25 cellular contexts compared by ENCODE assay signal in the genomic region with DNA sequence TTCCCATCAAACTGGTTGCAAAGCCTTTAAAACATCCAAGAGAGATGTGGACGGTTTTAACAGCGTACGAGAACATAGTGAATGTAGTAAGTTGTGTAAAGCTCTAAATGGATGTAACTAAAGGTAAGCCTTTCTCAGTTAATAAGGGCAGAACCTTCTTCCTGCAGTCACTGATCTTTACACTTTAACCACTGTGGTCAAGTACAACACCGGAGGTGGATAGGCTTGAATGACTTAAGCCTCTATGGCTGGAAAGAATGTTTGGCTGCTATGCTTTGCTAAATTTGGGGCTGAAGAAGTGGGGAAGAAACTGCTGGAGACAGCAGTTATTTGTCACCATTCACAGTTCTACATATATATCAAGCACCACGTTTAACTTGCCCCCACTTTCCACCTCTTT.
DNase-seq lines count a peak whose midpoint lies in the region; ATAC-seq, FAIRE-seq and TF ChIP-seq lines count a peak whose summit lies in the region.
"Had no signal": no experiment of that assay in that cellular context is flagged by ENCODE, and none has a peak within 500 bp of the region (broad histone marks: within the 10 kb centered on the region; RNA-seq: fewer than 3 reads in every experiment).

No MANE protein-coding gene starts in this region.

- H3K36me3 ChIP-seq in astrocyte (ENCODE audit: insufficient read depth, low read length): no peaks in the 10 kb centered on the region
- H3K36me3 ChIP-seq: BE2C; BLaER1 treated with 17β-estradiol and CSF1 and Interleukin-3, amounts not matched to agents 10 nM and 100 nM had no signal

- H3K4me1 ChIP-seq in astrocyte (ENCODE audit: insufficient read depth, low read length): no peaks in the 10 kb centered on the region
- H3K4me1 ChIP-seq: A549; BE2C; BLaER1 treated with 17β-estradiol and CSF1 and Interleukin-3, amounts not matched to agents 10 nM and 100 nM had no signal

- H3K9me3 Mint-ChIP-seq in astrocyte (ENCODE audit: unreplicated experiment): no peaks in the 10 kb centered on the region
- H3K9me3 Mint-ChIP-seq: CD14-positive monocyte; CD4-positive, alpha-beta T cell; CD8-positive, alpha-beta memory T cell had no signal

- H3K79me2 ChIP-seq in astrocyte (ENCODE audit: insufficient read depth, low read length): no peaks in the 10 kb centered on the region

- H3K4me3 Mint-ChIP-seq in astrocyte (ENCODE audit: unreplicated experiment): no peak overlapping the region
- H3K4me3 Mint-ChIP-seq: CD14-positive monocyte; CD4-positive, alpha-beta T cell; CD8-positive, alpha-beta memory T cell had no signal

- H3K36me3 Mint-ChIP-seq in astrocyte (ENCODE audit: low read depth, unreplicated experiment): no peaks in the 10 kb centered on the region
- H3K36me3 Mint-ChIP-seq: CD14-positive monocyte; CD8-positive, alpha-beta memory T cell had no signal

- no peak for DNase-seq in astrocyte (ENCODE audit: low read depth)
- DNase-seq in kidney tubule cell (ENCODE audit: low spot score): peak; percentile 51
- DNase-seq in stimulated activated CD4-positive, alpha-beta T cell treated with anti-CD3 and anti-CD28 coated beads, Interleukin-2, amount 100 ng/mL, for 24 hours: no peak
- no peak for DNase-seq in activated CD4-positive, alpha-beta T cell treated with anti-CD3 and anti-CD28 coated beads for 48 hours
- DNase-seq in cortex of kidney (lab: John Stamatoyannopoulos, UW): no peak
- DNase-seq: 8988T; ACHN; AML-193; BE2C; CD4-positive, alpha-beta T cell; CD8-positive, alpha-beta memory T cell; DMS 273 treated with DMSO at 0.1 percent for 48 hours; DMS53; DMS79 treated with DMSO at 0.1 percent for 48 hours; GF-D8; GOT3; H7; HCEC 1CT had no signal

- H2AFZ ChIP-seq in astrocyte (ENCODE audit: low read depth, low read length): no peak overlapping the region

- H3K4me3 ChIP-seq in astrocyte (ENCODE audit: insufficient read depth, low read depth, low read length): no peak overlapping the region
- H3K4me3 ChIP-seq: A549; BLaER1 treated with 17β-estradiol and CSF1 and Interleukin-3, amounts not matched to agents 10 nM and 100 nM had no signal

- H3K27me3 ChIP-seq in astrocyte (ENCODE audit: insufficient read depth, low read length): no peaks in the 10 kb centered on the region
- H3K27me3 ChIP-seq: BE2C had no signal

- no peak overlapping the region for H3K9ac ChIP-seq in astrocyte (ENCODE audit: low read length)
- H3K9ac ChIP-seq: BLaER1 treated with 17β-estradiol and CSF1 and Interleukin-3, amounts not matched to agents 10 nM and 100 nM had no signal

- TF ChIP-seq CTCF in astrocyte (IDR thresholded peaks at IDR 0.05; ENCODE audit: insufficient read depth, low read depth, low read length): no peak

- peak; percentile 61 for ATAC-seq in HG03139 (IDR thresholded peaks at IDR 0.05; ENCODE audit: unreplicated experiment)
- ATAC-seq: A549 had no signal

- no peaks in the 10 kb centered on the region for H3K9me3 ChIP-seq in astrocyte (ENCODE audit: insufficient read depth, low read depth, low read length)
- H3K9me3 ChIP-seq: A549; BE2C; BLaER1 treated with 17β-estradiol and CSF1 and Interleukin-3, amounts not matched to agents 10 nM and 100 nM had no signal

- no peaks in the 10 kb centered on the region for H4K20me1 ChIP-seq in astrocyte (ENCODE audit: insufficient read depth, low read length)
- H4K20me1 ChIP-seq: BLaER1 treated with 17β-estradiol and CSF1 and Interleukin-3, amounts not matched to agents 10 nM and 100 nM had no signal

- no peak overlapping the region for H3K27ac ChIP-seq in astrocyte (ENCODE audit: low read depth, low read length)
- H3K27ac ChIP-seq: A549; BLaER1 treated with 17β-estradiol and CSF1 and Interleukin-3, amounts not matched to agents 10 nM and 100 nM had no signal

- FAIRE-seq in astrocyte (lab: Jason Lieb, UNC): peak; percentile 59
- FAIRE-seq: A549, D721Med, GM12891, GM18507 had no signal

- H3K4me1 Mint-ChIP-seq in astrocyte (ENCODE audit: low read depth, unreplicated experiment): no peaks in the 10 kb centered on the region
- H3K4me1 Mint-ChIP-seq: CD14-positive monocyte; CD8-positive, alpha-beta memory T cell had no signal

- no peak overlapping the region for H3K27ac Mint-ChIP-seq in astrocyte (ENCODE audit: unreplicated experiment)
- H3K27ac Mint-ChIP-seq: CD14-positive monocyte; CD4-positive, alpha-beta T cell had no signal

- no peak overlapping the region for H3K4me2 ChIP-seq in astrocyte (ENCODE audit: low read length)
- H3K4me2 ChIP-seq: A549; BLaER1 treated with 17β-estradiol and CSF1 and Interleukin-3, amounts not matched to agents 10 nM and 100 nM had no signal

- H3K27me3 Mint-ChIP-seq in astrocyte (ENCODE audit: low read depth, unreplicated experiment): no peaks in the 10 kb centered on the region
- H3K27me3 Mint-ChIP-seq: CD4-positive, alpha-beta T cell; CD8-positive, alpha-beta memory T cell had no signal
